1 cellular context compared by ENCODE assay signal in genomic region chr17:7311110-7311698, GRCh38.
TF ChIP-seq lines count a peak whose summit lies in the region.

No MANE protein-coding gene starts in this region.

TF ChIP-seq in K562, 482 proteins besides CTCF, POLR2A, EP300 and RAD21:
- TF ChIP-seq PCBP1 (IDR thresholded peaks at IDR 0.05; ENCODE audit: low read depth, low read length, poor library complexity, severe bottlenecking) (no peak), SMC3 (conservative IDR thresholded peaks at IDR 0.05; ENCODE audit: insufficient read depth, low read depth, low read length) (no peak), HMG20A (CRISPR knock-in tag; conservative IDR thresholded peaks at IDR 0.05) (no peak), POLR2G (IDR thresholded peaks at IDR 0.05; ENCODE audit: low read depth, low read length) (no peak), ZNF140 (CRISPR knock-in tag; IDR thresholded peaks at IDR 0.05) (no peak), PRPF4 (IDR thresholded peaks at IDR 0.05; ENCODE audit: insufficient read depth, low read depth, low read length, poor library complexity, severe bottlenecking) (no peak), ZNF512 (tag; IDR thresholded peaks at IDR 0.05) (no peak), SPI1 (IDR thresholded peaks at IDR 0.05; ENCODE audit: borderline replicate concordance, low read depth, low read length) (no peak), ELF4 (CRISPR knock-in tag; IDR thresholded peaks at IDR 0.05) (no peak), KAT8 (IDR thresholded peaks at IDR 0.05; ENCODE audit: low read depth) (no peak), ASH1L (IDR thresholded peaks at IDR 0.05; ENCODE audit: borderline replicate concordance, low read depth, partially characterized antibody) (no peak), CLOCK (CRISPR knock-in tag; IDR thresholded peaks at IDR 0.05; ENCODE audit: borderline replicate concordance) (no peak), FOXM1 (IDR thresholded peaks at IDR 0.05; ENCODE audit: low read depth) (no peak), FOXM1 (CRISPR knock-in tag; IDR thresholded peaks at IDR 0.05; ENCODE audit: low read depth) (no peak), ZNF551 (CRISPR knock-in tag; IDR thresholded peaks at IDR 0.05) (no peak), PCBP2 (IDR thresholded peaks at IDR 0.05; ENCODE audit: low read depth, low read length, poor library complexity, severe bottlenecking) (no peak), MAZ (CRISPR knock-in tag; conservative IDR thresholded peaks at IDR 0.05 in 1 of 2, IDR thresholded peaks at IDR 0.05 in 1 of 2) (no peak)
TF ChIP-seq in K562: peak in this region for 0.
